Comparison of ENCODE assay signal across 8 cellular contexts in the genomic region with DNA sequence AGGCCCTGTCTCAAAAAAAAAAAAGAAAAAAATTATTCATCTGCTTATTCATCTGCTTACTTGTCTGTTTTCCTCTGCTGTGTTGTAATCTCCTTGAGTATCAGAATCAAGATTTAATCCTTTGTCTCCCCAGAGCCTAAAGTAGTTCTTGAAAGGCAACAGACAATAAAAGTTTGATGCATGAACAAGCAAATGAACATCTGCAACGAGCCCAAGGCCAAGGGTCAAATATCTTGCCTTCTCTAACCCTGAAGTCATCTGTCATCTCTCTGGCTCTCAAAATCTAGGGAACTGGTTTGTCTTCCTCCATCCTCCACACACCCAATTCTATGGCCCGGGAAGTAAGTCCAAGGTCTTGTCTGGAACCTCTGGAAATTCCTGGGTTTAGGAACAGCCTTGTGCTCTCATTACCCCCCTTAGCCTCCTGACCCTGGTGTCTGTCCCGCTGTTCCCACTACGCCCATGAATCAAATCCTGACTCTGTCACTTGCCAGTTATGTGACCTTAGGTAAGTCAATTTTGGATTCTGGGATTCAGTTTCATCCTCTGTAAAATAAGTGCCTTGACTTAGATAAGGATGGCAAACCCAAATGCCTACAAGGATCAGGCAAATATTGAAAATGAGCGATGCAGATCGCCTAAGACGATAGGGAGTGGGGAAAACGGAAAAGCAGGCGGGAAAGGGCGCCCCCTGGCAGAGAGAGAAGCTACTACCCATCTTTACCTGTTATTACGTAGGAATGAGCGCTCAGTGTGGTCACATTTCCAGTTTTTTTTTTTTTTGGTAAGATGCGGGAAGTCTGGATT.
DNase-seq lines count a peak whose midpoint lies in the region; ATAC-seq and TF ChIP-seq lines count a peak whose summit lies in the region.

No MANE protein-coding gene starts in this region.

- DNase-seq in ELR (ENCODE audit: low read depth) (peak; percentile 10), HuH-7 (ENCODE audit: low spot score) (peak; percentile 64), mammary epithelial cell (no peak), NCI-H2107 (lab: John Stamatoyannopoulos, UW) (no peak), Ammon's horn (ENCODE audit: low spot score) (no peak), T-helper 17 cell (no peak)

- dilution Hi-C loops in mammary epithelial cell (cut with HindIII; ENCODE audit: low sequenced_read_pairs) = no loop called here

- H3K79me2 ChIP-seq in mammary epithelial cell (ENCODE audit: insufficient read depth, low read length) = no peaks in the 10 kb centered on the region

- H3K4me3 Mint-ChIP-seq in nephron = no peak overlapping the region
- no peak overlapping the region for H3K4me3 Mint-ChIP-seq in T-helper 17 cell

- H3K27ac Mint-ChIP-seq in nephron = no peak overlapping the region
- H3K27ac Mint-ChIP-seq in T-helper 17 cell = no peak overlapping the region

- no peak overlapping the region for H3K27ac ChIP-seq in mammary epithelial cell (ENCODE audit: insufficient read depth, low read depth, low read length)

- WGBS in mammary epithelial cell (ENCODE audit: low coverage, missing lambda C conversion rate) = 65% methylated on average over 13 of the region's 13 CpGs

- H3K9me3 Mint-ChIP-seq in nephron = no peaks in the 10 kb centered on the region

- intact Hi-C loops in mammary epithelial cell (cut with micrococcal nuclease) = loop anchor here (1.0 kb wide), 1 partner anchor 199 kb away; no protein-coding TSS in a partner anchor

- CTCF ChIA-PET in mammary epithelial cell (lab: Charles Lee; ENCODE audit: low non-redundant PET) = interaction anchor here (0.8 kb wide), 1 partner anchor 140 kb away, joined by 6 read pairs; no protein-coding TSS in a partner anchor

- H3K36me3 Mint-ChIP-seq in nephron (ENCODE audit: low read depth) (no peaks in the 10 kb centered on the region), T-helper 17 cell (ENCODE audit: low read depth) (no peaks in the 10 kb centered on the region)

- H4K20me1 ChIP-seq in mammary epithelial cell (ENCODE audit: insufficient read depth, low read length) = no peaks in the 10 kb centered on the region

- no peak overlapping the region for H2AFZ ChIP-seq in mammary epithelial cell (ENCODE audit: low read depth, low read length)

- H3K4me1 ChIP-seq in mammary epithelial cell (ENCODE audit: insufficient read depth, low read length) = no peaks in the 10 kb centered on the region

- H3K4me3 ChIP-seq in mammary epithelial cell (replicated peaks in 1 of 3; ENCODE audit: insufficient read depth in 1 of 3, low read depth in 2 of 3, low read length in 3 of 3) = no peak overlapping the region

- H3K36me3 ChIP-seq in mammary epithelial cell (ENCODE audit: insufficient read depth, low read length) = no peaks in the 10 kb centered on the region

- H3K4me1 Mint-ChIP-seq in nephron (no peaks in the 10 kb centered on the region), T-helper 17 cell (peaks cover 3% of the 10 kb centered on the region)

- no peak overlapping the region for H3K9ac ChIP-seq in mammary epithelial cell (ENCODE audit: insufficient read depth, low read length)

- H3K4me2 ChIP-seq in mammary epithelial cell (ENCODE audit: insufficient read depth, low read depth, low read length) = no peak overlapping the region

- in situ Hi-C loops in mammary epithelial cell (cut with MboI; ENCODE audit: low sequenced_read_pairs in 2 of 2) = no loop called here

- peaks cover 2% of the 10 kb centered on the region for H3K27me3 ChIP-seq in mammary epithelial cell (ENCODE audit: insufficient read depth, low read length)

- H3K9me3 ChIP-seq in mammary epithelial cell (replicated peaks; ENCODE audit: insufficient read depth, low read length) (no peaks in the 10 kb centered on the region), T-helper 17 cell (ENCODE audit: control insufficient read depth, low read length, poor library complexity, severe bottlenecking) (no peaks in the 10 kb centered on the region)

- no peak for ATAC-seq in GM18517 (IDR thresholded peaks at IDR 0.05; ENCODE audit: unreplicated experiment)
- ATAC-seq in T-helper 17 cell = no peak

- H3K27me3 Mint-ChIP-seq in nephron (ENCODE audit: low read depth) = peaks cover 5% of the 10 kb centered on the region
- no peaks in the 10 kb centered on the region for H3K27me3 Mint-ChIP-seq in T-helper 17 cell

- no TSS peak for BruUV-seq in mammary epithelial cell (replicated peaks; lab: Mats Ljungman, UMichigan)

- peak; percentile 37 to 42 for TF ChIP-seq CTCF in mammary epithelial cell (conservative IDR thresholded peaks at IDR 0.05 in 1 of 2, IDR thresholded peaks at IDR 0.05 in 1 of 2; ENCODE audit: extremely low read depth in 1 of 2, insufficient read depth in 1 of 2, low read depth in 1 of 2, low read length in 2 of 2)
- peak in 2 of 3 experiments; percentile 28 to 44 for TF ChIP-seq CTCF in nephron (IDR thresholded peaks at IDR 0.05; ENCODE audit: unreplicated experiment in 3 of 3)

Comparison
In these comparisons a context has a peak if more than half of its experiments do, and no peak if none do; other contexts are left out.
1. DNase-seq: peak in ELR (single experiment) and HuH-7 (single experiment); none in mammary epithelial cell (single experiment), NCI-H2107 (single experiment), Ammon's horn (single experiment) and T-helper 17 cell (0 of 3).